3 cellular contexts compared by ENCODE assay signal in genomic region chr1:167555072-167555471, GRCh38. TPM values are rescaled to one million over a fixed set of nuclear protein-coding genes. Genes with fewer than 3 reads are reported as not detected.
"Had no signal": no experiment of that assay in that cellular context is flagged by ENCODE, and none has a peak within 500 bp of the region (broad histone marks: within the 10 kb centered on the region; RNA-seq: fewer than 3 reads in every experiment).

No MANE protein-coding gene starts in this region.

RNA-seq across cellular contexts. Expression of gene CD247, which starts 36.7 kb away (rescaled TPM):
- total RNA-seq: astrocyte, bronchial epithelial cell, RPMI7951 had no signal
